In genomic region chr14:59961518-59962062, GRCh38 we compare ENCODE assay signal across 16 cellular contexts. TPM values are rescaled to one million over a fixed set of nuclear protein-coding genes. Genes with fewer than 3 reads are reported as not detected.
A peak's percentile ranks its signal among the peaks of the same experiment; 100 is the strongest.
DNase-seq lines count a peak whose midpoint lies in the region; ATAC-seq lines count a peak whose summit lies in the region.
"Had no signal": no experiment of that assay in that cellular context is flagged by ENCODE, and none has a peak within 500 bp of the region (broad histone marks: within the 10 kb centered on the region; RNA-seq: fewer than 3 reads in every experiment).

No MANE protein-coding gene starts in this region.

- H3K36me3 Mint-ChIP-seq in activated T-helper 17 cell treated with anti-CD3 and anti-CD28 coated beads, Interleukin-2, amount 50 U/mL, for 72 hours (ENCODE audit: low read depth), result peaks cover 7% of the 10 kb centered on the region

- H3K27me3 Mint-ChIP-seq in activated T-helper 17 cell treated with anti-CD3 and anti-CD28 coated beads, Interleukin-2, amount 50 U/mL, for 72 hours, result peaks cover 5% of the 10 kb centered on the region

- H3K27ac Mint-ChIP-seq in activated T-helper 17 cell treated with anti-CD3 and anti-CD28 coated beads, Interleukin-2, amount 50 U/mL, for 72 hours, result no peak overlapping the region
- H3K27ac Mint-ChIP-seq: nephron had no signal

- DNase-seq in stimulated activated naive CD8-positive, alpha-beta T cell treated with anti-CD3 and anti-CD28 coated beads, Interleukin-15, Interleukin-2, amounts not matched to agents 100 U/mL and 50 U/mL, for 24 hours, result no peak
- DNase-seq in activated CD4-positive, alpha-beta T cell treated with anti-CD3 and anti-CD28 coated beads, Interleukin-2, amount 50 U/mL, for 1 hour, result no peak
- no peak for DNase-seq in effector CD8-positive, alpha-beta T cell (lab: John Stamatoyannopoulos, UW)
- DNase-seq: C1 segment of cervical spinal cord; DMS53; NK-92 treated with Interleukin-12 subunit alpha and Interleukin-12 subunit beta, amount 100 ng/mL, for 24 hours; stimulated activated CD4-positive, alpha-beta T cell treated with anti-CD3 and anti-CD28 coated beads, Interleukin-1b, Interleukin-23, amount 100 ng/mL, for 48 hours; stimulated activated CD8-positive, alpha-beta memory T cell treated with anti-CD3 and anti-CD28 coated beads, Interleukin-4, amount 100 ng/mL, for 48 hours; T-helper 1 cell; trophoblast cell had no signal

- ATAC-seq in GM18907 (IDR thresholded peaks at IDR 0.05; ENCODE audit: unreplicated experiment) (peak; percentile 47), GM21619 (IDR thresholded peaks at IDR 0.05; ENCODE audit: unreplicated experiment) (peak; percentile 49), HG03196 (IDR thresholded peaks at IDR 0.05; ENCODE audit: unreplicated experiment) (peak; percentile 54)
- ATAC-seq in stimulated activated naive CD8-positive, alpha-beta T cell treated with anti-CD3 and anti-CD28 coated beads, Interleukin-15, Interleukin-2, amounts not matched to agents 100 U/mL and 50 U/mL, for 24 hours, result peak; percentile 49
- ATAC-seq in activated T-helper 17 cell treated with anti-CD3 and anti-CD28 coated beads, Interleukin-2, amount 50 U/mL, for 72 hours (replicated peaks), result no peak
- ATAC-seq: activated CD4-positive, CD25-positive, alpha-beta regulatory T cell treated with anti-CD3 and anti-CD28 coated beads, Interleukin-2, amount 50 U/mL, for 24 hours had no signal

- H3K9me3 Mint-ChIP-seq in activated T-helper 17 cell treated with anti-CD3 and anti-CD28 coated beads, Interleukin-2, amount 50 U/mL, for 72 hours, result peaks cover 4% of the 10 kb centered on the region

- peaks cover 12% of the 10 kb centered on the region for H3K4me1 Mint-ChIP-seq in activated T-helper 17 cell treated with anti-CD3 and anti-CD28 coated beads, Interleukin-2, amount 50 U/mL, for 72 hours

- H3K4me3 Mint-ChIP-seq in activated T-helper 17 cell treated with anti-CD3 and anti-CD28 coated beads, Interleukin-2, amount 50 U/mL, for 72 hours, result no peak overlapping the region
- H3K4me3 Mint-ChIP-seq: nephron had no signal

RNA-seq across cellular contexts. Expression of gene LRRC9, which starts 41.6 kb away (rescaled TPM):
- not detected for total RNA-seq in activated T-helper 17 cell treated with anti-CD3 and anti-CD28 coated beads, Interleukin-2, amount 50 U/mL, for 72 hours
